15 cellular contexts compared by ENCODE assay signal in the genomic region with DNA sequence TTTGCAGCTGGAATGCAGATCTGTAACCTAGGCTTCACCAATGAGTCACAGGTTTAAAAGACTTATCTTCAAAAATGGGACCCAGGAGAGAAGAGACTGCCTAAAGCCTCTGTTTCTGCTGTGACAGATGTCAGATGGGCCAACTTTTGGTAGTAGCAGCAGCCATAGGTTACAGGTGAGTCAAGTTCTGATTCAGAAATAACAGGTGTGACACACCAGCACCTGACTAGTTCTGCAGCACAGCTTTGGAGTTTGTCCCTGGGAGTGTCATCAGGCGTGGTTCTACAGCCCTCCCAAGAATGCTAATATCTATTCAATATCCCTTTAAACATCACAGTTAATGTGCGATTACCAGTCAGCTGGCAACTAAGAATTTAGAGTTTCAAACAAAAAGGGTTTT.
A peak's percentile ranks its signal among the peaks of the same experiment; 100 is the strongest.
DNase-seq lines count a peak whose midpoint lies in the region; ATAC-seq, FAIRE-seq and TF ChIP-seq lines count a peak whose summit lies in the region.
"Had no signal": no experiment of that assay in that cellular context is flagged by ENCODE, and none has a peak within 500 bp of the region (broad histone marks: within the 10 kb centered on the region; RNA-seq: fewer than 3 reads in every experiment).

No MANE protein-coding gene starts in this region.

- H3K9ac ChIP-seq in Loucy (ENCODE audit: low read depth, low read length, poor library complexity, severe bottlenecking), result peak overlapping the region; percentile 8
- no peak overlapping the region for H3K9ac ChIP-seq in trophoblast cell (ENCODE audit: low read length)
- H3K9ac ChIP-seq: KMS-11 had no signal

- H2AFZ ChIP-seq in Loucy (ENCODE audit: low read length) (no peak overlapping the region), trophoblast cell (ENCODE audit: insufficient read depth, low read length, poor library complexity) (no peak overlapping the region)

- H4K91ac ChIP-seq in trophoblast cell (ENCODE audit: low read depth, low read length), result no peak overlapping the region

- no peak overlapping the region for H3K18ac ChIP-seq in trophoblast cell (ENCODE audit: low read length)

- no peak for DNase-seq in GM18507 (ENCODE audit: extremely low spot score, insufficient read length, low read depth)
- DNase-seq in epithelial cell of esophagus (ENCODE audit: low read depth), result peak; percentile 94
- peak; percentile 79 to 85 for DNase-seq in trophoblast cell
- no peak for DNase-seq in NCI-H446 (lab: John Stamatoyannopoulos, UW)
- no peak for DNase-seq in SIG-M5 treated with dmso at 0.1 percent for 504 hours (lab: John Stamatoyannopoulos, UW; ENCODE audit: unreplicated experiment)
- DNase-seq: activated B cell treated with CpG ODN at 0.5 μM for 24 hours; CD4-positive, alpha-beta T cell; occipital lobe; OCI-M1; stimulated activated CD4-positive, alpha-beta T cell treated with anti-CD3 and anti-CD28 coated beads, Interleukin-15, amount 100 ng/mL, for 24 hours had no signal

- H3K27me3 ChIP-seq in Loucy (ENCODE audit: insufficient read depth, low read length, poor library complexity, severe bottlenecking) (no peaks in the 10 kb centered on the region), trophoblast cell (ENCODE audit: insufficient read depth, low read length) (no peaks in the 10 kb centered on the region)

- no peak for ATAC-seq in GM21825 (IDR thresholded peaks at IDR 0.05; ENCODE audit: unreplicated experiment)

- TF ChIP-seq CTCF in Loucy (conservative IDR thresholded peaks at IDR 0.05; ENCODE audit: low read length), result no peak
- TF ChIP-seq CTCF in epithelial cell of esophagus (IDR thresholded peaks at IDR 0.05; ENCODE audit: insufficient read depth, low read depth, low read length, missing control alignments), result no peak

- peaks cover 14% of the 10 kb centered on the region for H3K79me1 ChIP-seq in trophoblast cell (ENCODE audit: low read length)

- no peaks in the 10 kb centered on the region for H3K9me2 ChIP-seq in Loucy (replicated peaks; ENCODE audit: low read depth, low read length)

- no peaks in the 10 kb centered on the region for H3F3A ChIP-seq in Loucy (ENCODE audit: low read depth)

- H2BK5ac ChIP-seq in trophoblast cell (ENCODE audit: low read depth, low read length, poor library complexity), result no peak overlapping the region

- no peak overlapping the region for H2AK5ac ChIP-seq in trophoblast cell (ENCODE audit: low read length)

- no CpG with 5 or more reads among the region's 2 CpGs for WGBS in trophoblast cell (ENCODE audit: extremely low coverage, insufficient coverage, insufficient read length)

- H3K4me3 ChIP-seq in Loucy (ENCODE audit: low read length, poor library complexity, severe bottlenecking) (no peak overlapping the region), epithelial cell of esophagus (ENCODE audit: low read length) (no peak overlapping the region), trophoblast cell (ENCODE audit: low read depth, low read length) (no peak overlapping the region)
- H3K4me3 ChIP-seq: right atrium auricular region had no signal

- no peak overlapping the region for H3K23ac ChIP-seq in trophoblast cell (ENCODE audit: low read length)

- no peaks in the 10 kb centered on the region for H3K79me2 ChIP-seq in Loucy (ENCODE audit: insufficient read depth, low read length)
- H3K79me2 ChIP-seq in trophoblast cell (ENCODE audit: control insufficient read depth, insufficient read depth, low read length, poor library complexity), result peaks cover 3% of the 10 kb centered on the region

- H3K9me3 ChIP-seq in Loucy (ENCODE audit: insufficient read depth, low read depth, low read length) (no peaks in the 10 kb centered on the region), trophoblast cell (ENCODE audit: insufficient read depth, low read depth, low read length) (peaks cover 2% of the 10 kb centered on the region)
- H3K9me3 ChIP-seq: right atrium auricular region had no signal

- peaks cover 11% of the 10 kb centered on the region for H3K4me1 ChIP-seq in Loucy (ENCODE audit: insufficient read depth, low read length, poor library complexity, severe bottlenecking)
- peaks cover 0 to 6% of the 10 kb centered on the region in 2 experiments for H3K4me1 ChIP-seq in trophoblast cell (ENCODE audit: control insufficient read depth in 1 of 2, insufficient read depth in 2 of 2, low read length in 2 of 2)

- H3K36me3 ChIP-seq in Loucy (ENCODE audit: insufficient read depth, low read length) (no peaks in the 10 kb centered on the region), trophoblast cell (ENCODE audit: control insufficient read depth in 1 of 2, insufficient read depth in 2 of 2, low read length in 2 of 2) (no peaks in the 10 kb centered on the region)
- H3K36me3 ChIP-seq: right atrium auricular region had no signal

- no peak overlapping the region for H2BK12ac ChIP-seq in trophoblast cell (ENCODE audit: low read length)

- no peaks in the 10 kb centered on the region for H4K20me1 ChIP-seq in Loucy (ENCODE audit: insufficient read depth, low read length, poor library complexity, severe bottlenecking)

- no peak overlapping the region for H2BK120ac ChIP-seq in trophoblast cell (ENCODE audit: insufficient read depth, low read length, poor library complexity)

- H4K8ac ChIP-seq in trophoblast cell (ENCODE audit: low read depth, low read length), result no peak overlapping the region

- no peak overlapping the region for H3K4me2 ChIP-seq in Loucy (ENCODE audit: low read depth, low read length, poor library complexity, severe bottlenecking)
- no peak overlapping the region for H3K4me2 ChIP-seq in trophoblast cell (ENCODE audit: low read length)
- H3K4me2 ChIP-seq: KMS-11 had no signal

- peak; percentile 45 for FAIRE-seq in GM18507 (lab: Jason Lieb, UNC)
- FAIRE-seq: colon had no signal

- H3K4ac ChIP-seq in trophoblast cell (ENCODE audit: low read depth, low read length), result no peak overlapping the region

- H4K12ac ChIP-seq in trophoblast cell (ENCODE audit: low read depth, low read length), result no peak overlapping the region

- no peak overlapping the region for H3K27ac ChIP-seq in trophoblast cell (ENCODE audit: low read depth, low read length)
- H3K27ac ChIP-seq: KMS-11, right atrium auricular region had no signal

- no peak overlapping the region for H3K14ac ChIP-seq in trophoblast cell (ENCODE audit: low read length)

Comparison
In these comparisons a context has a peak if more than half of its experiments do, and no peak if none do; other contexts are left out.
1. DNase-seq: peak in epithelial cell of esophagus (single experiment) and trophoblast cell (2 of 2); none in GM18507 (single experiment), NCI-H446 (0 of 2) and SIG-M5 treated with dmso at 0.1 percent for 504 hours (single experiment).